ENCODE assay signal across 11 cellular contexts in the genomic region with DNA sequence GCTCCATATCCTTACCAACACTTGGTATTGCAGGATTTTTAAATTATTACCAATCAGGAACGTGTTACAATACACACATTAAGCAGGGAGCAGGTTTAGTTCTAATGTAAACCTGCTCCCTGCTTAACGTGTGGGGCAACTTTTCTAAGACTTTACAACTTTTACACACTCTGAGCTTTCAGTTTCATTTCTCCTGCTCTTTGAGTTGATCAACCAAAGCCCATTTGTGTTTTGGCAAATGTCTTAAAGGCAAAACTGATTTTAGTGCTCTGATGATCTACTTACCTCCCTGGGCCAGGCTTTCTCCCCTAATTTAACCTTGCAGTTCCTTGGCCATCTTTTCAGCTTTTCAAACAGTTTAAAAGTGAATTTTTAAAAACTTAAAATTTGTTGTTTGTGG.
DNase-seq lines count a peak whose midpoint lies in the region; ATAC-seq and TF ChIP-seq lines count a peak whose summit lies in the region.
"Had no signal": no experiment of that assay in that cellular context is flagged by ENCODE, and none has a peak within 500 bp of the region (broad histone marks: within the 10 kb centered on the region; RNA-seq: fewer than 3 reads in every experiment).

No MANE protein-coding gene starts in this region.

- 64 to 83% methylated on average over 2 of the region's 2 CpGs for WGBS in heart right ventricle, 2 donors

- DNase-seq in left lung (no peak), heart right ventricle (no peak), cortex of kidney (lab: John Stamatoyannopoulos, UW) (no peak), NCI-H2196 (lab: John Stamatoyannopoulos, UW; ENCODE audit: unreplicated experiment) (no peak), left cardiac atrium (no peak)
- DNase-seq: nucleus accumbens had no signal

- H3K27me3 ChIP-seq in left lung, result no peaks in the 10 kb centered on the region
- H3K27me3 ChIP-seq in heart right ventricle, result no peaks in the 10 kb centered on the region

- H3K9me3 ChIP-seq in left lung (no peaks in the 10 kb centered on the region), heart right ventricle (no peaks in the 10 kb centered on the region)

- no peak for TF ChIP-seq CTCF in left lung (IDR thresholded peaks at IDR 0.05)
- no peak for TF ChIP-seq CTCF in heart right ventricle (IDR thresholded peaks at IDR 0.05)

- intact Hi-C loops in left lung (cut with DNase I), result no loop called here
- intact Hi-C loops in heart right ventricle (cut with DNase I), result no loop called here
- intact Hi-C loops in left cardiac atrium (cut with DNase I), result no loop called here

- no peak overlapping the region for H3K4me3 ChIP-seq in left lung
- H3K4me3 ChIP-seq in heart right ventricle, result no peak overlapping the region

- H3K4me1 ChIP-seq in left lung (peaks cover 0 to 6% of the 10 kb centered on the region in 2 donors), heart right ventricle (peaks cover 0 to 26% (median 10%) of the 10 kb centered on the region in 9 donors)

- H3K27ac ChIP-seq in left lung (no peak overlapping the region), heart right ventricle (no peak overlapping the region)
- H3K27ac ChIP-seq: HL-60 had no signal

- ATAC-seq in GM18867 (IDR thresholded peaks at IDR 0.05; ENCODE audit: unreplicated experiment) (peak; percentile 75), GM21528 (IDR thresholded peaks at IDR 0.05; ENCODE audit: low FRiP score, unreplicated experiment) (peak; percentile 94), HG03439 (IDR thresholded peaks at IDR 0.05; ENCODE audit: unreplicated experiment) (peak; percentile 73), left lung (peak; percentile 42), heart right ventricle (no peak), left cardiac atrium (no peak)
- ATAC-seq: activated T-helper 17 cell treated with anti-CD3 and anti-CD28 coated beads, Interleukin-2, amount 50 U/mL, for 72 hours had no signal

- H3K36me3 ChIP-seq in left lung (no peaks in the 10 kb centered on the region), heart right ventricle (peaks cover 0 to 10% (median 0%) of the 10 kb centered on the region in 9 donors)

Comparison
In these comparisons a context has a peak if more than half of its experiments do, and no peak if none do; other contexts are left out.
1. ATAC-seq: peak in GM18867 (single experiment), GM21528 (single experiment), HG03439 (single experiment) and left lung (single experiment); none in heart right ventricle (0 of 8) and left cardiac atrium (0 of 2).